10 cellular contexts compared by ENCODE assay signal in genomic region chr4:103996059-103996458, GRCh38.
DNase-seq lines count a peak whose midpoint lies in the region; ATAC-seq and TF ChIP-seq lines count a peak whose summit lies in the region.
"Had no signal": no experiment of that assay in that cellular context is flagged by ENCODE, and none has a peak within 500 bp of the region (broad histone marks: within the 10 kb centered on the region; RNA-seq: fewer than 3 reads in every experiment).

No MANE protein-coding gene starts in this region.

- ATAC-seq in HG02870 (IDR thresholded peaks at IDR 0.05; ENCODE audit: unreplicated experiment): no peak
- no peak for ATAC-seq in stimulated activated naive CD8-positive, alpha-beta T cell treated with anti-CD3 and anti-CD28 coated beads, Interleukin-15, Interleukin-2, amounts not matched to agents 100 U/mL and 50 U/mL, for 24 hours
- ATAC-seq: activated T-cell treated with anti-CD3 and anti-CD28 coated beads, Interleukin-2, amount 50 U/mL, for 72 hours; gastroesophageal sphincter had no signal

- H3K27me3 ChIP-seq in sigmoid colon: no peaks in the 10 kb centered on the region
- H3K27me3 ChIP-seq: gastroesophageal sphincter had no signal

- TF ChIP-seq POLR2A in sigmoid colon (IDR thresholded peaks at IDR 0.05): no peak

- H3K36me3 Mint-ChIP-seq in nephron progenitor cell (ENCODE audit: low read depth): no peaks in the 10 kb centered on the region

- 18 to 31% methylated on average over 2 of the region's 2 CpGs for WGBS in sigmoid colon, 2 donors

- H3K9me3 ChIP-seq in sigmoid colon: peaks cover 0 to 7% (median 0%) of the 10 kb centered on the region in 4 donors

- peaks cover 19% of the 10 kb centered on the region for H3K9me3 Mint-ChIP-seq in nephron progenitor cell

- H3K27ac Mint-ChIP-seq in nephron progenitor cell: peak overlapping the region; percentile 74
- H3K27ac Mint-ChIP-seq: activated T-cell treated with anti-CD3 and anti-CD28 coated beads, Interleukin-2, amount 50 U/mL, for 72 hours had no signal

- TF ChIP-seq CTCF in GM10248 (IDR thresholded peaks at IDR 0.05; ENCODE audit: control extremely low read depth, extremely low read depth, low read depth, missing control alignments) (peak; percentile 7), nephron progenitor cell (IDR thresholded peaks at IDR 0.05) (no peak), sigmoid colon (IDR thresholded peaks at IDR 0.05) (no peak)

- peak overlapping the region; percentile 11 for H3K4me3 Mint-ChIP-seq in nephron progenitor cell
- H3K4me3 Mint-ChIP-seq: activated T-cell treated with anti-CD3 and anti-CD28 coated beads, Interleukin-2, amount 50 U/mL, for 72 hours had no signal

- H3K4me1 Mint-ChIP-seq in nephron progenitor cell: peaks cover 12% of the 10 kb centered on the region

- POLR2A ChIA-PET in GM10248 (lab: Yijun Ruan, JAX): no interaction called here

- H3K4me3 ChIP-seq in sigmoid colon: no peak overlapping the region
- H3K4me3 ChIP-seq: gastroesophageal sphincter had no signal

- no peak for DNase-seq in GM10248 (ENCODE audit: extremely low spot score)
- DNase-seq in NCI-H524 (lab: John Stamatoyannopoulos, UW): peak; percentile 20 to 58
- peak; percentile 68 for DNase-seq in cerebellar cortex (ENCODE audit: low spot score)
- DNase-seq in nephron progenitor cell: no peak
- no peak for DNase-seq in effector CD8-positive, alpha-beta T cell (lab: John Stamatoyannopoulos, UW)
- no peak for DNase-seq in sigmoid colon
- no peak for DNase-seq in stimulated activated naive CD8-positive, alpha-beta T cell treated with anti-CD3 and anti-CD28 coated beads, Interleukin-15, Interleukin-2, amounts not matched to agents 100 U/mL and 50 U/mL, for 24 hours
- DNase-seq: activated T-cell treated with anti-CD3 and anti-CD28 coated beads, Interleukin-2, amount 50 U/mL, for 72 hours had no signal

- peaks cover 0 to 10% (median 8%) of the 10 kb centered on the region in 4 donors for H3K4me1 ChIP-seq in sigmoid colon

- no peaks in the 10 kb centered on the region for H3K27me3 Mint-ChIP-seq in nephron progenitor cell (ENCODE audit: low read depth, poor library complexity)

- CTCF ChIA-PET in GM10248 (lab: Yijun Ruan, JAX): no interaction called here

- intact Hi-C loops in sigmoid colon (cut with DNase I): no loop called here

- H3K36me3 ChIP-seq in sigmoid colon: no peaks in the 10 kb centered on the region
- H3K36me3 ChIP-seq: gastroesophageal sphincter had no signal

- no peak for TF ChIP-seq EP300 in sigmoid colon (IDR thresholded peaks at IDR 0.05)

- H3K27ac ChIP-seq in sigmoid colon: no peak overlapping the region
- H3K27ac ChIP-seq: gastroesophageal sphincter had no signal

Comparison
In these comparisons a context has a peak if more than half of its experiments do, and no peak if none do; other contexts are left out.
1. DNase-seq: peak in NCI-H524 (2 of 2) and cerebellar cortex (single experiment); none in GM10248 (single experiment), nephron progenitor cell (single experiment), effector CD8-positive, alpha-beta T cell (single experiment), sigmoid colon (single experiment) and stimulated activated naive CD8-positive, alpha-beta T cell treated with anti-CD3 and anti-CD28 coated beads, Interleukin-15, Interleukin-2, amounts not matched to agents 100 U/mL and 50 U/mL, for 24 hours (single experiment).